ENCODE assay signal across 8 cellular contexts in the genomic region with DNA sequence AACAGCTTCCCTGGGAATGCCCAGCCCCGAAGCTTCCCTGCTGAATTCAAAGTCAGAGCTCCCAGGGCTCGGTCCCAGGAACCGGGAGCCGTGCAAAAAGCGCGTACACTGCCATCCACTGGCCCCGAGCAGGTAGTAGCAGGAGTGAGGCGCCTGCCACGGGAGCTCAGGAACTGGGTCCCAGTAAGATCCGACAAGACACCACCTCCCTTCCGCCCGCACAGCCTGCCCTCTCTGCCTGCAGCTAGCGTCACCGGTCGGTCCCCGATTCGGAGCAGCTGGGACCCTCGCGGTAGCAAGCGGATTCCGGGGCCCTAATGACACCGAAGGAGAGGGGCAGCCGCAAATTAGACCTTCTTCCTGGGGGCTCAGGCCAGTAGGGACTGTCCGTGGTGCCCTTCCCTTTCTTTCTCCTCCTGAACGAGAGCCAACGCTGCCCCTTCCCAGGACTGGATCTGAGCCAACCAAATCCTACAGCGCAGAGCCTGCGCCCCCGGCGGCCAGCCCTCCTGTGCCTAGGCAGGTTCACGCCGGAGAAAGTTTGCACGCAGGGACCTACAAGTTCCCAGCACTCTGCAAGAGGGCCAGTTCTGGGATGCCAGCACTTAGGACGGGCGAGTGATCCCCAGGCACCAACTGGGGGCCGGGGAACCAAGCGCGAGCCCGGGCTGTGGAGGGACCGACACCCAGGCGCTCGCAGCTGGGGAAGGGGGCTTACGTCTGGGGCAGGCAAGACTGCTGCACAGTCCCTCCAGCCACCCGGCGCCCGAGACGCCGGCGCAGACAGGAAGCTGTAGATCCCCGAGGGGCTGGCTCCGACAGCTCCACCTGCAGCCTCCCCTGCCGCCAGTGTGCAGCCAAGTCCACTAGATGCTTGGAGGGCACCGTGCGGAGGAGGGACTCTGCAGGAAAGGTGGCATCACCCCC. TPM values are rescaled to one million over a fixed set of nuclear protein-coding genes. Genes with fewer than 3 reads are reported as not detected.
DNase-seq lines count a peak whose midpoint lies in the region; ATAC-seq and TF ChIP-seq lines count a peak whose summit lies in the region.

No MANE protein-coding gene starts in this region.

- WGBS in esophagus muscularis mucosa = 0% methylated on average over 12 of the region's 54 CpGs

- peak overlapping the region; percentile 81 for H3K4me3 Mint-ChIP-seq in activated T-cell treated with anti-CD3 and anti-CD28 coated beads, Interleukin-2, amount 50 U/mL, for 4 hours
- peak overlapping the region; percentile 86 for H3K4me3 Mint-ChIP-seq in stimulated activated effector memory CD8-positive, alpha-beta T cell treated with anti-CD3 and anti-CD28 coated beads, Interleukin-12 subunit alpha, Interleukin-12 subunit beta, amount 100 ng/mL, for 72 hours

- ATAC-seq in GM19467 (IDR thresholded peaks at IDR 0.05; ENCODE audit: unreplicated experiment) (peak; percentile 79), HG03571 (IDR thresholded peaks at IDR 0.05; ENCODE audit: unreplicated experiment) (peak; percentile 84)
- ATAC-seq in activated T-cell treated with anti-CD3 and anti-CD28 coated beads, Interleukin-2, amount 50 U/mL, for 4 hours = peak; percentile 67 to 74
- peak; percentile 84 for ATAC-seq in stimulated activated effector memory CD8-positive, alpha-beta T cell treated with anti-CD3 and anti-CD28 coated beads, Interleukin-12 subunit alpha, Interleukin-12 subunit beta, amount 100 ng/mL, for 72 hours

- no peaks in the 10 kb centered on the region for H3K36me3 Mint-ChIP-seq in activated T-cell treated with anti-CD3 and anti-CD28 coated beads, Interleukin-2, amount 50 U/mL, for 4 hours (ENCODE audit: insufficient read depth)
- H3K36me3 Mint-ChIP-seq in stimulated activated effector memory CD8-positive, alpha-beta T cell treated with anti-CD3 and anti-CD28 coated beads, Interleukin-12 subunit alpha, Interleukin-12 subunit beta, amount 100 ng/mL, for 72 hours = no peaks in the 10 kb centered on the region

- peak overlapping the region; percentile 69 for H3K27ac Mint-ChIP-seq in stimulated activated effector memory CD8-positive, alpha-beta T cell treated with anti-CD3 and anti-CD28 coated beads, Interleukin-12 subunit alpha, Interleukin-12 subunit beta, amount 100 ng/mL, for 72 hours

- H3K4me3 ChIP-seq in NT2/D1 (ENCODE audit: insufficient read length, low read depth) = peak overlapping the region; percentile 66
- peak overlapping the region; percentile 53 to 64 (median 58) for H3K4me3 ChIP-seq in esophagus muscularis mucosa
- peak overlapping the region; percentile 75 to 76 for H3K4me3 ChIP-seq in mucosa of rectum (ENCODE audit: low read length in 2 of 2)

- DNase-seq in Caki2 (ENCODE audit: low read depth) = peak; percentile 50
- DNase-seq in NT2/D1 (ENCODE audit: low read depth, low spot score) = peak; percentile 71
- peak; percentile 45 for DNase-seq in activated T-cell treated with anti-CD3 and anti-CD28 coated beads, Interleukin-2, amount 50 U/mL, for 4 hours
- DNase-seq in esophagus muscularis mucosa (ENCODE audit: extremely low spot score) = peak; percentile 93
- DNase-seq in stimulated activated effector memory CD8-positive, alpha-beta T cell treated with anti-CD3 and anti-CD28 coated beads, Interleukin-12 subunit alpha, Interleukin-12 subunit beta, amount 100 ng/mL, for 72 hours (ENCODE audit: low spot score in 2 of 2) = peak; percentile 26 to 73

- no peak for TF ChIP-seq POLR2A in esophagus muscularis mucosa (IDR thresholded peaks at IDR 0.05; ENCODE audit: low read depth)

- H3K27me3 ChIP-seq in NT2/D1 (ENCODE audit: insufficient read depth, insufficient read length) (peaks cover 14% of the 10 kb centered on the region), esophagus muscularis mucosa (no peaks in the 10 kb centered on the region), mucosa of rectum (ENCODE audit: control insufficient read depth in 2 of 2, insufficient read depth in 2 of 2, low read length in 2 of 2) (peaks cover 3 to 7% of the 10 kb centered on the region in 2 donors)

- H3K27ac ChIP-seq in esophagus muscularis mucosa (replicated peaks in 1 of 4) (peak overlapping the region in 1 of 4 donors; percentile 8), mucosa of rectum (ENCODE audit: low read depth in 2 of 2, low read length in 2 of 2) (no peak overlapping the region)

- no peak for TF ChIP-seq EP300 in esophagus muscularis mucosa (IDR thresholded peaks at IDR 0.05)

- in situ Hi-C loops in Caki2 (cut with HindIII; ENCODE audit: low pct_unique_long_range_greater_than_20kb, low sequenced_read_pairs) = no loop called here

- peak; percentile 53 to 77 (median 59) for TF ChIP-seq CTCF in esophagus muscularis mucosa (IDR thresholded peaks at IDR 0.05)

- peak overlapping the region; percentile 76 for H3K9ac ChIP-seq in NT2/D1 (ENCODE audit: insufficient read length, low read depth)
- peak overlapping the region in 1 of 2 donors; percentile 54 for H3K9ac ChIP-seq in mucosa of rectum (ENCODE audit: low read depth in 1 of 2, low read length in 2 of 2)

- H3K4me1 ChIP-seq in NT2/D1 (ENCODE audit: insufficient read depth, insufficient read length) (no peaks in the 10 kb centered on the region), esophagus muscularis mucosa (peaks cover 13 to 30% (median 28%) of the 10 kb centered on the region in 4 donors), mucosa of rectum (ENCODE audit: control insufficient read depth in 2 of 2, insufficient read depth in 2 of 2, low read length in 2 of 2) (peaks cover 6 to 10% of the 10 kb centered on the region in 2 donors)

- intact Hi-C loops in esophagus muscularis mucosa (cut with DNase I) = loop anchor here (5.0 kb wide), 1 partner anchor 135 kb away; no protein-coding TSS in a partner anchor

- H3K4me1 Mint-ChIP-seq in activated T-cell treated with anti-CD3 and anti-CD28 coated beads, Interleukin-2, amount 50 U/mL, for 4 hours (ENCODE audit: low read depth) = peaks cover 35% of the 10 kb centered on the region
- peaks cover 25% of the 10 kb centered on the region for H3K4me1 Mint-ChIP-seq in stimulated activated effector memory CD8-positive, alpha-beta T cell treated with anti-CD3 and anti-CD28 coated beads, Interleukin-12 subunit alpha, Interleukin-12 subunit beta, amount 100 ng/mL, for 72 hours

- no peaks in the 10 kb centered on the region for H3K36me3 ChIP-seq in NT2/D1 (ENCODE audit: insufficient read depth, insufficient read length, low read length)
- no peaks in the 10 kb centered on the region for H3K36me3 ChIP-seq in esophagus muscularis mucosa
- no peaks in the 10 kb centered on the region for H3K36me3 ChIP-seq in mucosa of rectum (ENCODE audit: control insufficient read depth in 2 of 2, insufficient read depth in 2 of 2, low read length in 2 of 2)

- no peaks in the 10 kb centered on the region for H3K9me3 Mint-ChIP-seq in activated T-cell treated with anti-CD3 and anti-CD28 coated beads, Interleukin-2, amount 50 U/mL, for 4 hours
- peaks cover 3% of the 10 kb centered on the region for H3K9me3 Mint-ChIP-seq in stimulated activated effector memory CD8-positive, alpha-beta T cell treated with anti-CD3 and anti-CD28 coated beads, Interleukin-12 subunit alpha, Interleukin-12 subunit beta, amount 100 ng/mL, for 72 hours

- H3K27me3 Mint-ChIP-seq in activated T-cell treated with anti-CD3 and anti-CD28 coated beads, Interleukin-2, amount 50 U/mL, for 4 hours (ENCODE audit: low read depth) = peaks cover 3% of the 10 kb centered on the region

- no peaks in the 10 kb centered on the region for H3K9me3 ChIP-seq in NT2/D1 (ENCODE audit: insufficient read depth, low read length)
- no peaks in the 10 kb centered on the region for H3K9me3 ChIP-seq in esophagus muscularis mucosa
- H3K9me3 ChIP-seq in mucosa of rectum (ENCODE audit: control insufficient read depth in 2 of 2, low read length in 2 of 2) = no peaks in the 10 kb centered on the region

RNA-seq across cellular contexts. Expression of a gene that starts 0.9 kb away (rescaled TPM):
- 0.20 TPM in 1 of 2 replicates, not detected in the other for total RNA-seq in Caki2 (2014; rRNA removed; shearing (Covaris generic); ENCODE audit: low replicate concordance)
- not detected for total RNA-seq in activated T-cell treated with anti-CD3 and anti-CD28 coated beads, Interleukin-2, amount 50 U/mL, for 4 hours
- 1 to 10 TPM; 1.2 to 4.8 (median 2.8) TPM for total RNA-seq in esophagus muscularis mucosa
